13 cellular contexts compared by ENCODE assay signal in genomic region chr1:222974496-222974895, GRCh38.
DNase-seq lines count a peak whose midpoint lies in the region; ATAC-seq and TF ChIP-seq lines count a peak whose summit lies in the region.
"Had no signal": no experiment of that assay in that cellular context is flagged by ENCODE, and none has a peak within 500 bp of the region (broad histone marks: within the 10 kb centered on the region; RNA-seq: fewer than 3 reads in every experiment).

No MANE protein-coding gene starts in this region.

- TF ChIP-seq CTCF in adrenal gland (IDR thresholded peaks at IDR 0.05), result no peak

- H3K27me3 ChIP-seq in SJCRH30 (no peaks in the 10 kb centered on the region), adrenal gland (no peaks in the 10 kb centered on the region)
- H3K27me3 ChIP-seq: Peyer's patch, upper lobe of right lung had no signal

- DNase-seq in EL, result peak; percentile 86
- DNase-seq in SJCRH30, result peak; percentile 33 to 71
- peak; percentile 97 for DNase-seq in fibroblast of peridontal ligament (ENCODE audit: extremely low read depth)
- peak; percentile 88 for DNase-seq in renal cortical epithelial cell (ENCODE audit: low read depth)
- no peak for DNase-seq in adrenal gland
- DNase-seq: central memory CD4-positive, alpha-beta T cell; Peyer's patch; upper lobe of right lung had no signal

- no peak overlapping the region for H3K4me3 ChIP-seq in SJCRH30
- no peak overlapping the region for H3K4me3 ChIP-seq in adrenal gland
- H3K4me3 ChIP-seq: lung, Peyer's patch, upper lobe of right lung had no signal

- H3K27ac ChIP-seq in SJCRH30, result peak overlapping the region; percentile 37
- H3K27ac ChIP-seq in adrenal gland, result no peak overlapping the region
- H3K27ac ChIP-seq: KMS-11, upper lobe of right lung had no signal

- H3K9me3 ChIP-seq in SJCRH30 (replicated peaks) (peaks cover 5% of the 10 kb centered on the region; the same call in 1 of the 2 replicates), adrenal gland (replicated peaks in 1 of 3) (no peaks in the 10 kb centered on the region)
- H3K9me3 ChIP-seq: Peyer's patch, upper lobe of right lung had no signal

- H3K4me1 ChIP-seq in SJCRH30 (peaks cover 70% of the 10 kb centered on the region), adrenal gland (replicated peaks in 1 of 2) (peaks cover 6 to 21% of the 10 kb centered on the region in 2 donors)

- no peak for ATAC-seq in GM18502 (IDR thresholded peaks at IDR 0.05; ENCODE audit: poor library complexity, unreplicated experiment)
- no peak for ATAC-seq in GM19455 (IDR thresholded peaks at IDR 0.05; ENCODE audit: unreplicated experiment)
- no peak for ATAC-seq in HG02588 (IDR thresholded peaks at IDR 0.05; ENCODE audit: unreplicated experiment)
- ATAC-seq: upper lobe of right lung had no signal

- H3K36me3 ChIP-seq in SJCRH30, result peaks cover 8% of the 10 kb centered on the region; the same call in 1 of the 2 replicates
- H3K36me3 ChIP-seq in adrenal gland (replicated peaks in 1 of 2), result no peaks in the 10 kb centered on the region
- H3K36me3 ChIP-seq: Peyer's patch, upper lobe of right lung had no signal

- no peak for TF ChIP-seq POLR2A in adrenal gland (IDR thresholded peaks at IDR 0.05)

- intact Hi-C loops in adrenal gland (cut with DNase I), result no loop called here

- 83 to 91% (median 86%) methylated on average over 3 of the region's 3 CpGs for WGBS in adrenal gland, 4 donors

Comparison
In these comparisons a context has a peak if more than half of its experiments do, and no peak if none do; other contexts are left out.
1. DNase-seq: peak in EL (single experiment), SJCRH30 (2 of 2), fibroblast of peridontal ligament (single experiment) and renal cortical epithelial cell (single experiment); none in adrenal gland (0 of 7).